Comparison of ENCODE assay signal across 1 cellular context in the genomic region with DNA sequence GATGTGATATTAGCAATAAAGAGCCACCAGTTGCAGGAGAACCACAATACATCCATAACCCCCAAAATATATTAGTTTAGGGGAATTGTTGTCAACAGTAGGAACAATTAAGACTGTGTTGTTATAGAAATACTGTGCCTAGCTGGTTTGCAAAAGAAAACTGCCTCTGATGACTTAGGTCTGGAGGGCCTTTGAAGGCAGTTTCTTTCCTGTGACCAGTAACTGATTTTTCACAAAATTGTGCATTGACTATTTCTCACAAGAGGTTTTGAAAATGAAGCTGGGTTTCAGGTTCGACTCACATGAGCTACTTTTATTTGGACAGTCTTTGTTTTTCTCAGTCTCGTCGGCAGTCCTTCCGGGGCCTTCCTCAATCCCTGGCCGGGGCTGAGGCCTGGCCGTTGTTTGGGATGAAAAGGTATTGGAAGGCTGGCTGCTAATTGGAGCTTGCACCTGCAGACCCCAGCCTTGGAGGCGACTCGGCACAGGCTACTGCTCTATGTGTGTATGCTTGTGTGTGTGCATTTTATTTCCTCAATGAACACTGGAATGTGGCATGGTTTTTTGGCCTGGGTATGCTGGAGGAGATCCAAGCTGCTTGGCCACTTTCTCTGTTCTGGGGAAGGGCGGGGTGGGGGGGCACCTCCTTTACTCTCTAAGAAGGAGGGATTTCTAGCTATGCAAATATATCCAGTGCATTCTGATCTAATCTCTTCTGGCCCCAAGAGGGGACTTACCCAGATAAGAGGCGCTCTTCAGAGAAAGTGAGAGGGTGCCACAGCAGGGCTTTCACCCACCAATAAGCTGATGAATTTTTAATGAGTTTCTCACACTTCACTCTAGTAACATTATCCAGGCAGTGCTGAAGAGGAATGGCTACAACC.
TF ChIP-seq lines count a peak whose summit lies in the region.

No MANE protein-coding gene starts in this region.

TF ChIP-seq in SK-N-SH treated with all-trans-retinoic acid at 6 μM for 48 hours, 23 proteins besides CTCF, POLR2A, EP300 and RAD21 (continued from another document):
- TF ChIP-seq, protein P1, sequence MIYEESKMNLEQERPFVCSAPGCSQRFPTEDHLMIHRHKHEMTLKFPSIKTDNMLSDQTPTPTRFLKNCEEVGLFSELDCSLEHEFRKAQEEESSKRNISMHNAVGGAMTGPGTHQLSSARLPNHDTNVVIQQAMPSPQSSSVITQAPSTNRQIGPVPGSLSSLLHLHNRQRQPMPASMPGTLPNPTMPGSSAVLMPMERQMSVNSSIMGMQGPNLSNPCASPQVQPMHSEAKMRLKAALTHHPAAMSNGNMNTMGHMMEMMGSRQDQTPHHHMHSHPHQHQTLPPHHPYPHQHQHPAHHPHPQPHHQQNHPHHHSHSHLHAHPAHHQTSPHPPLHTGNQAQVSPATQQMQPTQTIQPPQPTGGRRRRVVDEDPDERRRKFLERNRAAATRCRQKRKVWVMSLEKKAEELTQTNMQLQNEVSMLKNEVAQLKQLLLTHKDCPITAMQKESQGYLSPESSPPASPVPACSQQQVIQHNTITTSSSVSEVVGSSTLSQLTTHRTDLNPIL (CRISPR knock-in tag; IDR thresholded peaks at IDR 0.05; ENCODE audit: low read depth): no peak
